In genomic region chr7:40870108-40870507, GRCh38 we compare ENCODE assay signal across 22 cellular contexts.
DNase-seq lines count a peak whose midpoint lies in the region; ATAC-seq lines count a peak whose summit lies in the region.
"Had no signal": no experiment of that assay in that cellular context is flagged by ENCODE, and none has a peak within 500 bp of the region (broad histone marks: within the 10 kb centered on the region; RNA-seq: fewer than 3 reads in every experiment).

No MANE protein-coding gene starts in this region.

- no peaks in the 10 kb centered on the region for H3K36me3 Mint-ChIP-seq in stimulated activated memory B cell treated with anti-CD40 and anti-IgM and Interleukin-4, amounts not matched to agents 10 μg/mL and 1 μg/mL and 100 μg/mL, for 72 hours

- DNase-seq in GM23248 = peak; percentile 4
- DNase-seq in amniotic epithelial cell (ENCODE audit: low read depth) = peak; percentile 11
- DNase-seq in iPS DF 19.7 (ENCODE audit: low read depth, low spot score) = peak; percentile 12
- DNase-seq: CD4-positive, alpha-beta T cell; DND-41; GDM1; H7; NCI-H1092 treated with DMSO at 0.1 percent for 48 hours; NCI-H146; NCI-H2029; NCI-H2227 treated with DMSO at 0.1 percent for 48 hours; NCI-H510A treated with DMSO at 0.1 percent for 48 hours; NCI-H774; NK-92 treated with Interleukin-12 subunit alpha and Interleukin-12 subunit beta, amount 100 ng/mL, for 24 hours; SHP77 treated with DMSO at 0.1 percent for 48 hours had no signal

- no peak overlapping the region for H2AFZ ChIP-seq in GM23248

- ATAC-seq in HG03139 (IDR thresholded peaks at IDR 0.05; ENCODE audit: unreplicated experiment) = no peak
- no peak for ATAC-seq in HG03280 (IDR thresholded peaks at IDR 0.05; ENCODE audit: unreplicated experiment)
- ATAC-seq in HG02610 (IDR thresholded peaks at IDR 0.05; ENCODE audit: unreplicated experiment) = no peak
- ATAC-seq in stimulated activated memory B cell treated with anti-CD40 and anti-IgM and Interleukin-4, amounts not matched to agents 10 μg/mL and 1 μg/mL and 100 μg/mL, for 72 hours = no peak

- peaks cover 6% of the 10 kb centered on the region; the same call in 1 of the 2 replicates for H3K4me1 ChIP-seq in GM23248 (ENCODE audit: insufficient read depth)
- H3K4me1 ChIP-seq: BLaER1 had no signal

- H4K20me1 ChIP-seq in GM23248 (ENCODE audit: insufficient read depth) = no peaks in the 10 kb centered on the region
- H4K20me1 ChIP-seq: BLaER1 had no signal

- H3K4me2 ChIP-seq in GM23248 (ENCODE audit: unreplicated experiment) = no peak overlapping the region
- H3K4me2 ChIP-seq: BLaER1, KMS-11 had no signal

- no peaks in the 10 kb centered on the region for H3K79me2 ChIP-seq in GM23248 (ENCODE audit: insufficient read depth)

- H3K4me1 Mint-ChIP-seq in stimulated activated memory B cell treated with anti-CD40 and anti-IgM and Interleukin-4, amounts not matched to agents 10 μg/mL and 1 μg/mL and 100 μg/mL, for 72 hours = no peaks in the 10 kb centered on the region

- H3K27me3 Mint-ChIP-seq in stimulated activated memory B cell treated with anti-CD40 and anti-IgM and Interleukin-4, amounts not matched to agents 10 μg/mL and 1 μg/mL and 100 μg/mL, for 72 hours = no peaks in the 10 kb centered on the region
- H3K27me3 Mint-ChIP-seq: CD4-positive, alpha-beta T cell had no signal

- in situ Hi-C loops in GM23248 (cut with MboI) = no loop called here

- no peak overlapping the region for H3K27ac Mint-ChIP-seq in stimulated activated memory B cell treated with anti-CD40 and anti-IgM and Interleukin-4, amounts not matched to agents 10 μg/mL and 1 μg/mL and 100 μg/mL, for 72 hours
- H3K27ac Mint-ChIP-seq: CD4-positive, alpha-beta T cell had no signal

- H3K4me3 ChIP-seq in GM23248 = no peak overlapping the region
- H3K4me3 ChIP-seq: BLaER1 had no signal

- peaks cover 2% of the 10 kb centered on the region for H3K9me3 Mint-ChIP-seq in stimulated activated memory B cell treated with anti-CD40 and anti-IgM and Interleukin-4, amounts not matched to agents 10 μg/mL and 1 μg/mL and 100 μg/mL, for 72 hours

- no peak overlapping the region for H3K27ac ChIP-seq in GM23248
- H3K27ac ChIP-seq: BLaER1, KMS-11, RWPE1 had no signal

- no peaks in the 10 kb centered on the region for H3K9me2 ChIP-seq in GM23248 (ENCODE audit: insufficient read depth)

- no peak overlapping the region for H3K4me3 Mint-ChIP-seq in stimulated activated memory B cell treated with anti-CD40 and anti-IgM and Interleukin-4, amounts not matched to agents 10 μg/mL and 1 μg/mL and 100 μg/mL, for 72 hours
- H3K4me3 Mint-ChIP-seq: CD4-positive, alpha-beta T cell had no signal

- no peaks in the 10 kb centered on the region for H3K27me3 ChIP-seq in GM23248 (replicated peaks; ENCODE audit: insufficient read depth)
- H3K27me3 ChIP-seq: BLaER1 had no signal

- H3K36me3 ChIP-seq in GM23248 (ENCODE audit: low read depth) = no peaks in the 10 kb centered on the region
- H3K36me3 ChIP-seq: BLaER1 had no signal

- H3K9ac ChIP-seq in GM23248 = no peak overlapping the region
- H3K9ac ChIP-seq: BLaER1, KMS-11 had no signal

- H3F3A ChIP-seq in GM23248 (ENCODE audit: insufficient read depth) = no peaks in the 10 kb centered on the region

- no peaks in the 10 kb centered on the region for H3K9me3 ChIP-seq in GM23248 (ENCODE audit: low read depth)
